In genomic region chr1:175072131-175072941, GRCh38 we compare ENCODE assay signal across 8 cellular contexts. TPM values are rescaled to one million over a fixed set of nuclear protein-coding genes. Genes with fewer than 3 reads are reported as not detected.
DNase-seq lines count a peak whose midpoint lies in the region; ATAC-seq and TF ChIP-seq lines count a peak whose summit lies in the region.

No MANE protein-coding gene starts in this region.

- TF ChIP-seq CTCF in fibroblast of the aortic adventitia (IDR thresholded peaks at IDR 0.05; ENCODE audit: insufficient read depth, low read length): no peak

- ATAC-seq in GM18517 (IDR thresholded peaks at IDR 0.05; ENCODE audit: unreplicated experiment) (peak; percentile 52), HG03342 (IDR thresholded peaks at IDR 0.05; ENCODE audit: unreplicated experiment) (peak; percentile 62)

- DNase-seq in AG08395 (ENCODE audit: low spot score): peak; percentile 65
- peak; percentile 97 for DNase-seq in SKM-1 (lab: John Stamatoyannopoulos, UW; ENCODE audit: unreplicated experiment)
- peak; percentile 49 for DNase-seq in fibroblast of the aortic adventitia (ENCODE audit: low read depth)
- DNase-seq in pons (ENCODE audit: low spot score): peak; percentile 64
- DNase-seq in NCI-H128 (lab: John Stamatoyannopoulos, UW; ENCODE audit: unreplicated experiment): no peak
- DNase-seq in NCI-H345 treated with DMSO at 0.1 percent for 48 hours (lab: John Stamatoyannopoulos, UW; ENCODE audit: unreplicated experiment): no peak

- H3K4me3 ChIP-seq in fibroblast of the aortic adventitia (ENCODE audit: low read depth, low read length): no peak overlapping the region

RNA-seq across cellular contexts. Expression of gene TNN, which starts 4.7 kb away (rescaled TPM):
- total RNA-seq in fibroblast of the aortic adventitia (ENCODE audit: low replicate concordance): not detected in 2 replicates

RNA-seq across cellular contexts. Expression of gene MRPS14, which starts 49.1 kb away (rescaled TPM):
- total RNA-seq in fibroblast of the aortic adventitia (ENCODE audit: low replicate concordance): 20.9 and 29.5 TPM in 2 replicates

Comparison
In these comparisons a context has a peak if more than half of its experiments do, and no peak if none do; other contexts are left out.
1. DNase-seq: peak in AG08395 (single experiment), SKM-1 (single experiment), fibroblast of the aortic adventitia (single experiment) and pons (single experiment); none in NCI-H128 (single experiment) and NCI-H345 treated with DMSO at 0.1 percent for 48 hours (single experiment).